ENCODE assay signal across 27 cellular contexts in genomic region chr5:42974546-42974945, GRCh38.
A peak's percentile ranks its signal among the peaks of the same experiment; 100 is the strongest.
DNase-seq lines count a peak whose midpoint lies in the region; ATAC-seq, FAIRE-seq and TF ChIP-seq lines count a peak whose summit lies in the region.
"Had no signal": no experiment of that assay in that cellular context is flagged by ENCODE, and none has a peak within 500 bp of the region (broad histone marks: within the 10 kb centered on the region; RNA-seq: fewer than 3 reads in every experiment).

No MANE protein-coding gene starts in this region.

- H2BK12ac ChIP-seq in H1 (ENCODE audit: low read depth, low read length): no peak overlapping the region

- no peak overlapping the region for H3K27ac ChIP-seq in H1 (ENCODE audit: low read depth, low read length)
- peak overlapping the region; percentile 10 for H3K27ac ChIP-seq in mesodermal cell (ENCODE audit: low read depth, low read length, severe bottlenecking)
- no peak overlapping the region for H3K27ac ChIP-seq in left ventricle myocardium inferior (replicated peaks)
- H3K27ac ChIP-seq: Peyer's patch, SK-N-MC had no signal

- H3K9me3 ChIP-seq in H1 (ENCODE audit: insufficient read depth in 2 of 2, low read depth in 1 of 2, low read length in 1 of 2) (peaks cover 0 to 13% of the 10 kb centered on the region in 2 experiments; a peak in 2 of 4 replicates), mesodermal cell (ENCODE audit: control insufficient read depth, low read length) (peaks cover 4% of the 10 kb centered on the region), left ventricle myocardium inferior (replicated peaks) (peaks cover 4% of the 10 kb centered on the region)
- H3K9me3 ChIP-seq: BE2C, Peyer's patch had no signal

- H3K23me2 ChIP-seq in H1 (ENCODE audit: low read depth, low read length): 0 out of 2 replicates have a peak, but pooled peaks cover 2% of the 10 kb centered on the region

- no peak overlapping the region for H2AK5ac ChIP-seq in H1 (ENCODE audit: low read depth, low read length)

- 0 out of 2 replicates have a peak overlapping the region, but pooled peaks have one; percentile 8 for H2AFZ ChIP-seq in H1 (ENCODE audit: low read length)

- no peak overlapping the region for H3K18ac ChIP-seq in H1 (ENCODE audit: extremely low read depth, low read length)

- H2BK120ac ChIP-seq in H1 (replicated peaks; ENCODE audit: low read depth, low read length): no peak overlapping the region

- H4K5ac ChIP-seq in H1 (ENCODE audit: insufficient read length, low read depth, low read length): no peak overlapping the region

- CTCF ChIA-PET in H1 (lab: Charles Lee; ENCODE audit: partially characterized antibody): interaction anchor here (1.1 kb wide), 1 partner anchor 12 kb away, joined by 4 read pairs; no protein-coding TSS in a partner anchor

- H3K4ac ChIP-seq in H1 (replicated peaks; ENCODE audit: insufficient read length, low read depth, low read length): no peak overlapping the region

- H3K27me3 ChIP-seq in H1 (replicated peaks in 1 of 4; ENCODE audit: control insufficient read depth in 3 of 4, extremely low read depth in 1 of 4, insufficient read depth in 3 of 4, low read length in 3 of 4): no peaks in the 10 kb centered on the region
- H3K27me3 ChIP-seq in left ventricle myocardium inferior (ENCODE audit: low read depth): peaks cover 43% of the 10 kb centered on the region
- H3K27me3 ChIP-seq: Peyer's patch had no signal

- no peak overlapping the region for H2BK20ac ChIP-seq in H1 (ENCODE audit: low read length)

- H3K14ac ChIP-seq in H1 (ENCODE audit: insufficient read length): no peak overlapping the region

- DNase-seq in A172 (ENCODE audit: low spot score) (peak; percentile 45), M059J (ENCODE audit: low read depth) (peak; percentile 80), H1 (ENCODE audit: low read depth in 1 of 2, low spot score in 2 of 2) (no peak), left ventricle myocardium inferior (no peak), anterior cingulate cortex (lab: John Stamatoyannopoulos, UW) (no peak)
- no peak for DNase-seq in activated CD8-positive, alpha-beta memory T cell treated with anti-CD3 and anti-CD28 coated beads for 24 hours
- DNase-seq: activated CD4-positive, alpha-beta T cell treated with anti-CD3 and anti-CD28 coated beads for 4 hours; activated naive CD4-positive, alpha-beta T cell treated with anti-CD3 and anti-CD28 coated beads for 36 hours; activated T-cell treated with anti-CD3 and anti-CD28 coated beads, Interleukin-2, amount 50 U/mL, for 48 hours; amniotic stem cell; BE2C; cerebellar nuclear complex; hypothalamus; Kasumi-1; mucosa of descending colon; NCI-H187; NCI-H2171 treated with DMSO at 0.1 percent for 48 hours; NCI-H524 treated with DMSO at 0.1 percent for 48 hours; Peyer's patch; stimulated activated CD8-positive, alpha-beta memory T cell treated with anti-CD3 and anti-CD28 coated beads, Interleukin-4, amount 100 ng/mL, for 48 hours; T-helper 2 cell; trophoblast cell had no signal

- H2BK15ac ChIP-seq in H1 (ENCODE audit: low read length): no peak overlapping the region

- H3K36me3 ChIP-seq in H1 (ENCODE audit: control insufficient read depth in 2 of 4, insufficient read depth in 4 of 4, low read length in 3 of 4) (no peaks in the 10 kb centered on the region; a peak in 1 of 8 replicates), mesodermal cell (ENCODE audit: control insufficient read depth, insufficient read depth, low read length) (no peaks in the 10 kb centered on the region), left ventricle myocardium inferior (no peaks in the 10 kb centered on the region)
- H3K36me3 ChIP-seq: BE2C, Peyer's patch had no signal

- TF ChIP-seq RAD21 in H1 (IDR thresholded peaks at IDR 0.05 in 1 of 2, conservative IDR thresholded peaks at IDR 0.05 in 1 of 2; ENCODE audit: low read depth in 2 of 2, low read length in 2 of 2): no peak

- H3K79me1 ChIP-seq in H1 (ENCODE audit: low read depth, low read length): no peaks in the 10 kb centered on the region

- H4K91ac ChIP-seq in H1 (replicated peaks; ENCODE audit: insufficient read length, low read length): no peak overlapping the region

- H3K56ac ChIP-seq in H1 (replicated peaks; ENCODE audit: insufficient read length, low read depth, low read length): no peak overlapping the region

- ATAC-seq in GM21360 (IDR thresholded peaks at IDR 0.05; ENCODE audit: unreplicated experiment): no peak
- ATAC-seq: mucosa of descending colon had no signal

- no peaks in the 10 kb centered on the region for H4K20me1 ChIP-seq in H1 (replicated peaks in 1 of 2; ENCODE audit: control insufficient read depth in 1 of 2, insufficient read depth in 2 of 2, low read length in 2 of 2)

- no peaks in the 10 kb centered on the region for H3K79me2 ChIP-seq in H1 (ENCODE audit: control insufficient read depth in 1 of 2, insufficient read depth in 2 of 2, low read length in 2 of 2)

- H3K4me2 ChIP-seq in H1 (ENCODE audit: insufficient read depth in 1 of 2, low read depth in 2 of 2, low read length in 2 of 2): no peak overlapping the region

- H3K9ac ChIP-seq in H1 (replicated peaks in 1 of 4; ENCODE audit: extremely low read depth in 1 of 4, low read depth in 3 of 4, low read length in 3 of 4): no peak overlapping the region

- no peak for FAIRE-seq in H1 (lab: Jason Lieb, UNC)
- FAIRE-seq: GM18507, H54 had no signal

- intact Hi-C loops in left ventricle myocardium inferior (cut with micrococcal nuclease): no loop called here

- TF ChIP-seq CTCF in H1 (IDR thresholded peaks at IDR 0.05; ENCODE audit: control extremely low read depth in 1 of 3, insufficient read depth in 1 of 3, low read depth in 1 of 3, low read length in 3 of 3) (no peak), left ventricle myocardium inferior (IDR thresholded peaks at IDR 0.05; ENCODE audit: borderline replicate concordance) (no peak)

- no peak overlapping the region for H3K23ac ChIP-seq in H1 (ENCODE audit: insufficient read length)

- H3K4me1 ChIP-seq in H1 (replicated peaks in 1 of 4; ENCODE audit: control insufficient read depth in 3 of 4, insufficient read depth in 4 of 4, low read length in 3 of 4): no peaks in the 10 kb centered on the region
- H3K4me1 ChIP-seq in mesodermal cell (ENCODE audit: control insufficient read depth, insufficient read depth, low read length, poor library complexity, severe bottlenecking): no peaks in the 10 kb centered on the region
- no peaks in the 10 kb centered on the region for H3K4me1 ChIP-seq in left ventricle myocardium inferior
- H3K4me1 ChIP-seq: BE2C, Peyer's patch had no signal

- no peak for TF ChIP-seq POLR2A in H1 (IDR thresholded peaks at IDR 0.05; ENCODE audit: control extremely low read depth in 1 of 2, low read depth in 2 of 2, low read length in 2 of 2)

- no peak overlapping the region for H2BK5ac ChIP-seq in H1 (ENCODE audit: low read depth, low read length)

- H3K4me3 ChIP-seq in H1 (ENCODE audit: extremely low read depth in 1 of 4, insufficient read depth in 2 of 4, low read depth in 3 of 4, low read length in 4 of 4) (no peak overlapping the region), mesodermal cell (ENCODE audit: extremely low read depth, insufficient read depth, low read length, poor library complexity, severe bottlenecking) (no peak overlapping the region), left ventricle myocardium inferior (no peak overlapping the region)
- H3K4me3 ChIP-seq: mucosa of descending colon, Peyer's patch, SK-N-MC had no signal

- POLR2A ChIA-PET in H1 (lab: Charles Lee; ENCODE audit: partially characterized antibody): no interaction called here

- 89% methylated on average over 2 of the region's 2 CpGs; no CpG with 5 or more reads in 1 of the 2 experiments for WGBS in H1 (ENCODE audit: extremely low coverage in 1 of 2, insufficient coverage in 1 of 2, insufficient read length in 1 of 2, insufficient replicate concordance in 2 of 2, low coverage in 1 of 2, low lambda C conversion rate in 2 of 2, missing lambda C conversion rate in 1 of 2), 2 experiments
- WGBS in mesodermal cell (ENCODE audit: insufficient coverage in 2 of 2), 2 experiments: 75% methylated on average over 2 of the region's 2 CpGs; no CpG with 5 or more reads in 1 of the 2 experiments

- no peak overlapping the region for H4K8ac ChIP-seq in H1 (ENCODE audit: extremely low read depth, insufficient read depth, low read length)

- TF ChIP-seq EP300 in H1 (IDR thresholded peaks at IDR 0.05; ENCODE audit: borderline replicate concordance in 1 of 2, low read depth in 2 of 2, low read length in 2 of 2): no peak

TF ChIP-seq in H1, 55 proteins besides CTCF, POLR2A, EP300 and RAD21:
- no peak for TF ChIP-seq FOSL1 (IDR thresholded peaks at IDR 0.05; ENCODE audit: insufficient read depth, low read depth, low read length)
- TF ChIP-seq RBBP5 (IDR thresholded peaks at IDR 0.05; ENCODE audit: borderline replicate concordance, low read depth, low read length): no peak
- TF ChIP-seq CHD1 (IDR thresholded peaks at IDR 0.05; ENCODE audit: low read depth, low read length): no peak
- TF ChIP-seq CBX8 (IDR thresholded peaks at IDR 0.05; ENCODE audit: borderline replicate concordance, low read depth, low read length): no peak
- TF ChIP-seq ZNF274 (IDR thresholded peaks at IDR 0.05; ENCODE audit: borderline replicate concordance, extremely low read depth, low read length): no peak
- TF ChIP-seq CTBP2 (IDR thresholded peaks at IDR 0.05; ENCODE audit: borderline replicate concordance, insufficient read depth, insufficient read length, low read length): no peak
- no peak for TF ChIP-seq RXRA (IDR thresholded peaks at IDR 0.05; ENCODE audit: insufficient read depth, low read depth, low read length)
- no peak for TF ChIP-seq RNF2 (IDR thresholded peaks at IDR 0.05; ENCODE audit: borderline replicate concordance, low read depth, low read length, missing control alignments, poor library complexity, severe bottlenecking)
- TF ChIP-seq CHD2 (IDR thresholded peaks at IDR 0.05; ENCODE audit: low read length): no peak
- no peak for TF ChIP-seq TAF1 (IDR thresholded peaks at IDR 0.05; ENCODE audit: low read depth, low read length)
- TF ChIP-seq RFX5 (IDR thresholded peaks at IDR 0.05; ENCODE audit: borderline replicate concordance, low read depth, low read length): no peak
- no peak for TF ChIP-seq EGR1 (IDR thresholded peaks at IDR 0.05; ENCODE audit: borderline replicate concordance, low read depth, low read length)
- TF ChIP-seq GABPA (IDR thresholded peaks at IDR 0.05; ENCODE audit: borderline replicate concordance, insufficient read depth, low read length): no peak

Comparison
In these comparisons a context has a peak if more than half of its experiments do, and no peak if none do; other contexts are left out.
1. DNase-seq: peak in A172 (single experiment) and M059J (single experiment); none in H1 (0 of 2), left ventricle myocardium inferior (single experiment), activated CD8-positive, alpha-beta memory T cell treated with anti-CD3 and anti-CD28 coated beads for 24 hours (single experiment) and anterior cingulate cortex (0 of 58).